Comparison of ENCODE assay signal across 24 cellular contexts in the genomic region with DNA sequence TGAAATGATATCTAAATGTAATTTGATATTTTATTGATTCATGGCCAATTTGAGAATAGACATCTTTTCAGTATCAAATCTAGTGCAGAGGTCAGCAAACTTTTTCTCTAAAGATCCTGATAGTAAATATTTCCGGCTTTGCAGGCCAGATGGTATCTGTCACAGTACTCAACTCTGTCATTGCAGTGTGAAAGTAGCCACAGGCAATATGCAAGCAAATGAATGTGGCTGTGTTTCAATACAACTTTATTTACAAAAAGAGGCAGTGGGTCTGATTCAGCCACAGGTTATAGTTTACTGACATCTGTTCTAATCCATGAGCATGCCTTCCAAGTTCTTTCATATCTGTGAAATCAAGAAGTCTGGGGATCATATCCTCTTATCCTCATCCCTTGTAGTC.
"Had no signal": no experiment of that assay in that cellular context is flagged by ENCODE, and none has a peak within 500 bp of the region (broad histone marks: within the 10 kb centered on the region; RNA-seq: fewer than 3 reads in every experiment).

No MANE protein-coding gene starts in this region.

- H3K4me3 ChIP-seq: gastrocnemius medialis, left lung, ovary, psoas muscle, sigmoid colon, stomach, thyroid gland, vagina had no signal

- H3K4me3 Mint-ChIP-seq: effector memory CD8-positive, alpha-beta T cell; mesothelial cell of epicardium; naive thymus-derived CD8-positive, alpha-beta T cell; nephron progenitor cell; stimulated activated effector memory CD8-positive, alpha-beta T cell treated with anti-CD3 and anti-CD28 coated beads, Interleukin-12 subunit alpha, Interleukin-12 subunit beta, amount 100 ng/mL, for 72 hours had no signal

- ATAC-seq: effector memory CD8-positive, alpha-beta T cell; gastrocnemius medialis; left lung; naive thymus-derived CD8-positive, alpha-beta T cell; psoas muscle; right cardiac atrium; stimulated activated effector memory CD8-positive, alpha-beta T cell treated with anti-CD3 and anti-CD28 coated beads, Interleukin-12 subunit alpha, Interleukin-12 subunit beta, amount 100 ng/mL, for 72 hours had no signal

- H3K4me1 ChIP-seq: gastrocnemius medialis, left lung, psoas muscle, sigmoid colon, stomach, thyroid gland, vagina had no signal

- H3K27me3 ChIP-seq: gastrocnemius medialis, left lung, ovary, sigmoid colon, stomach, thyroid gland, vagina had no signal

- H3K4me1 Mint-ChIP-seq: mesothelial cell of epicardium; stimulated activated effector memory CD8-positive, alpha-beta T cell treated with anti-CD3 and anti-CD28 coated beads, Interleukin-12 subunit alpha, Interleukin-12 subunit beta, amount 100 ng/mL, for 72 hours had no signal

- H3K9me3 Mint-ChIP-seq: effector memory CD8-positive, alpha-beta T cell; stimulated activated effector memory CD8-positive, alpha-beta T cell treated with anti-CD3 and anti-CD28 coated beads, Interleukin-12 subunit alpha, Interleukin-12 subunit beta, amount 100 ng/mL, for 72 hours had no signal

- H3K36me3 Mint-ChIP-seq: mesothelial cell of epicardium; naive thymus-derived CD8-positive, alpha-beta T cell; stimulated activated effector memory CD8-positive, alpha-beta T cell treated with anti-CD3 and anti-CD28 coated beads, Interleukin-12 subunit alpha, Interleukin-12 subunit beta, amount 100 ng/mL, for 72 hours had no signal

- H3K27ac Mint-ChIP-seq: effector memory CD8-positive, alpha-beta T cell; mesothelial cell of epicardium; naive thymus-derived CD8-positive, alpha-beta T cell; nephron progenitor cell; stimulated activated effector memory CD8-positive, alpha-beta T cell treated with anti-CD3 and anti-CD28 coated beads, Interleukin-12 subunit alpha, Interleukin-12 subunit beta, amount 100 ng/mL, for 72 hours had no signal

- H3K36me3 ChIP-seq: gastrocnemius medialis, left lung, ovary, sigmoid colon, stomach, thyroid gland, vagina had no signal

- H3K27ac ChIP-seq: gastrocnemius medialis, left lung, ovary, psoas muscle, sigmoid colon, stomach, thyroid gland, vagina had no signal

- H3K9me3 ChIP-seq: gastrocnemius medialis, left lung, ovary, psoas muscle, sigmoid colon, stomach, thyroid gland, vagina had no signal

- DNase-seq: cortex of kidney; effector memory CD8-positive, alpha-beta T cell; erythroblast; gastrocnemius medialis; head of caudate nucleus; left lung; mesenchymal stem cell; naive thymus-derived CD8-positive, alpha-beta T cell; nephron progenitor cell; nucleus accumbens; ovary; posterior cingulate gyrus; psoas muscle; right cardiac atrium; sigmoid colon; stimulated activated CD4-positive, alpha-beta T cell treated with anti-CD3 and anti-CD28 coated beads, Interleukin-2, amount 100 ng/mL, for 24 hours; stimulated activated CD4-positive, alpha-beta T cell treated with anti-CD3 and anti-CD28 coated beads, Interleukin-4, amount 100 ng/mL, for 24 hours; stimulated activated naive CD4-positive, alpha-beta T cell treated with Interleukin-2 at 50 U/mL for 16 hours; stomach; thyroid gland; trophoblast cell had no signal
